Comparison of ENCODE assay signal across 8 cellular contexts in the genomic region with DNA sequence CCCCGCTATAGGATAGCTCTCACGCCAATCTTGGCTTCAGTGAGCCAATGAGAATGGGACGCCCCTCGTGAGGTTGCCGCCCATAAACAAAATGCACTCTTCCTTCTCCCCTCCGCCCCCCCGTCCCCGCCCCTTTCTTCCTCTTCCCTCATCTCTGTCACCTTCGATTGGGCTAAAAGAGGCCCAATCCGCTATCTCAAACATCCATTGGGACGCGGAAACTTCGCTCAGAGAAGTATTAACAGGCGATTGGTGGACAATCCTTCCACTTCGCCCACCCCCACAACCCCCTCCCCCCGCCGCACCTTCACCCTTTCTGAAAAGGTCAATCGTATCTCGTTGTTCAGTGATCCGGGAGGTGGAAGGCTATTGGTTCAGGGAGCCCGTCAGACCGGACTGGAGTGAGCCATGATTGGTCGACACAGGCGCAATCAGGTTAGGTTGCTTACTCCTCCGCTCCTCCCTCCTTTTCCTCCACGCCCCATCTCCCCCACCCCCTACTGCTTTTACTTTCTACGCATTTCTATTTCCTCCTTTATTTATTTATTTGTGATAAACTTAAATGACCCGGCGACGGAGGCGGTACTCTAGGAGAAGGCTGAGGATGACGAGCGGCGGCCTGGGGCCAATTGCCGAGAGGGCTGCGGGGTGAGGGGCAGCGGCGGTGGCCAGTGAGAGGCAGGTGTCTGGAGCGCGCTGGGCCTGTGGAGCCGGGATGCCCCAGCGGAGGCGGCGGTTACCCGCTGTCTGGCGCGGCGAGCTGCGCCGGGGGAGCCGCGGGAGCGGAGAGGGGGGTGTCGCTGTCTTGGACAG. TPM values are rescaled to one million over a fixed set of nuclear protein-coding genes. Genes with fewer than 3 reads are reported as not detected.
DNase-seq lines count a peak whose midpoint lies in the region; ATAC-seq and TF ChIP-seq lines count a peak whose summit lies in the region.

No MANE protein-coding gene starts in this region.

- in situ Hi-C loops in brain microvascular endothelial cell (cut with HindIII; ENCODE audit: low pct_ligation_motif_present, low sequenced_read_pairs), result no loop called here

- ATAC-seq in HG03064 (IDR thresholded peaks at IDR 0.05; ENCODE audit: low read depth, unreplicated experiment), result peak; percentile 77
- ATAC-seq in sciatic nerve, result peak; percentile 96

- no peaks in the 10 kb centered on the region for H3K36me3 ChIP-seq in brain microvascular endothelial cell (replicated peaks)

- DNase-seq in A172 (ENCODE audit: low spot score), result peak; percentile 100
- DNase-seq in NCI-H2107 (lab: John Stamatoyannopoulos, UW), result peak; percentile 100
- DNase-seq in UCSD-AML1 (lab: John Stamatoyannopoulos, UW; ENCODE audit: unreplicated experiment), result peak; percentile 98
- DNase-seq in brain microvascular endothelial cell, result peak; percentile 100
- peak; percentile 96 for DNase-seq in iPS DF 4.7 (ENCODE audit: extremely low read depth, low spot score)
- peak; percentile 98 for DNase-seq in sciatic nerve (ENCODE audit: low spot score)

- peak overlapping the region; percentile 94 for H3K27ac ChIP-seq in brain microvascular endothelial cell

- no peak for TF ChIP-seq CTCF in brain microvascular endothelial cell (IDR thresholded peaks at IDR 0.05; ENCODE audit: low read depth, low read length, missing control alignments)

- intact Hi-C loops in sciatic nerve (cut with DNase I), result no loop called here

- peak overlapping the region; percentile 78 for H3K4me3 ChIP-seq in brain microvascular endothelial cell (ENCODE audit: low read depth, low read length)

- no peaks in the 10 kb centered on the region for H3K27me3 ChIP-seq in brain microvascular endothelial cell (replicated peaks)

- TF ChIP-seq POLR2A in GM18526 (IDR thresholded peaks at IDR 0.05; ENCODE audit: extremely low read depth, insufficient read length), result peak; percentile 64

RNA-seq across cellular contexts. Expression of a gene that starts 0.4 kb away (rescaled TPM):
- total RNA-seq in A172 (2014; rRNA removed; shearing (Covaris generic)), result 7.5 and 13.0 TPM in 2 replicates
- 145 TPM for total RNA-seq in sciatic nerve

Comparison
In these comparisons a context has a peak if more than half of its experiments do, and no peak if none do; other contexts are left out.
1. Peak in every context shown above with its lines: DNase-seq, ATAC-seq, H3K4me3 ChIP-seq and H3K27ac ChIP-seq.
2. RNA of a gene that starts 0.4 kb away (total RNA-seq): 145 TPM in sciatic nerve (single experiment); 7.5 to 13.0 TPM in A172; every median in the first group is over 10 times any median in the second.